Comparison of ENCODE assay signal across 17 cellular contexts in the genomic region with DNA sequence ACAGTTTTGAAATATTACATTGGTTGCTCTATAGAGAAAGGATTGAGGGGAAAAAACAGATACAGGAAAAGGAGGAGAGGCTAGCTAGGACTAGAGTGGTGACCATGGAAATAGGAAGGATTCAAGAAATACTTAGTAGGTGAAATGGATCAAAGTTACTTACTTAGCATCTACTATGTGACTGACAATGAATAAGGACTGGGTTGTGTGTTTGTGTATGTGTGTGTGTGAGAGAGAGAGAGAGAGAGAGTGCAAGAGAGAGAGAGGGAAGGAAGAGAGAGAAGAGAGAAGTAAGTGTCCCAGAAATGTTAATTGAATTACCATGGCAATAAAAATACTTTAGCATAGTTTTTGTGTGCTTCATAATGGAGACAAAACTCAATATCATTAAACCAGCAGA.
"Had no signal": no experiment of that assay in that cellular context is flagged by ENCODE, and none has a peak within 500 bp of the region (broad histone marks: within the 10 kb centered on the region; RNA-seq: fewer than 3 reads in every experiment).

No MANE protein-coding gene starts in this region.

- FAIRE-seq: endometrium had no signal

- H3K27me3 ChIP-seq: vagina had no signal

- H3K36me3 ChIP-seq: spleen, thoracic aorta, vagina had no signal

- H3K9me3 ChIP-seq: vagina had no signal

- DNase-seq: activated CD4-positive, alpha-beta memory T cell treated with anti-CD3 and anti-CD28 coated beads, Interleukin-2, amount 10 ng/mL, durations not matched to agents 7 days and 5 days; activated CD4-positive, alpha-beta T cell treated with anti-CD3 and anti-CD28 coated beads for 48 hours; activated CD4-positive, CD25-positive, alpha-beta regulatory T cell; activated gamma-delta T cell; activated T-cell treated with anti-CD3 and anti-CD28 coated beads for 4 hours; aorta; immature natural killer cell; naive thymus-derived CD4-positive, alpha-beta T cell; retina; spleen; stimulated activated CD4-positive, alpha-beta T cell treated with anti-CD3 and anti-CD28 coated beads, Interleukin-4, amount 100 ng/mL, for 1 hour; stimulated activated naive CD4-positive, alpha-beta T cell; T-helper 9 cell had no signal

- ATAC-seq: naive thymus-derived CD4-positive, alpha-beta T cell had no signal

- H3K4me3 ChIP-seq: lung, spleen, thoracic aorta, vagina had no signal

- H3K4me1 ChIP-seq: spleen, vagina had no signal

- H3K27ac ChIP-seq: spleen, thoracic aorta, vagina had no signal
